In genomic region chr11:58152776-58153175, GRCh38 we compare ENCODE assay signal across 1 cellular context.
TF ChIP-seq lines count a peak whose summit lies in the region.

No MANE protein-coding gene starts in this region.

TF ChIP-seq in GM23338, 12 proteins besides CTCF, POLR2A, EP300 and RAD21:
- TF ChIP-seq POLR2AphosphoS5 (IDR thresholded peaks at IDR 0.05; ENCODE audit: low read depth) (no peak), EZH2 (IDR thresholded peaks at IDR 0.05; ENCODE audit: low read depth, unreplicated experiment) (no peak), ZNF331 (CRISPR knock-in tag; IDR thresholded peaks at IDR 0.05; ENCODE audit: low read depth) (no peak), REST (IDR thresholded peaks at IDR 0.05; ENCODE audit: unreplicated experiment) (no peak), NANOG (IDR thresholded peaks at IDR 0.05; ENCODE audit: borderline replicate concordance) (no peak), STAT1 (IDR thresholded peaks at IDR 0.05; ENCODE audit: unreplicated experiment) (no peak), EZH2phosphoT487 (IDR thresholded peaks at IDR 0.05; ENCODE audit: unreplicated experiment) (no peak), CREB1 (CRISPR knock-in tag; IDR thresholded peaks at IDR 0.05; ENCODE audit: low read depth) (no peak), ETS1 (IDR thresholded peaks at IDR 0.05) (no peak), ZNF462 (CRISPR knock-in tag; IDR thresholded peaks at IDR 0.05) (no peak), JUNB (IDR thresholded peaks at IDR 0.05; ENCODE audit: unreplicated experiment) (no peak), ZNF114 (CRISPR knock-in tag; IDR thresholded peaks at IDR 0.05) (no peak)
